In the genomic region with DNA sequence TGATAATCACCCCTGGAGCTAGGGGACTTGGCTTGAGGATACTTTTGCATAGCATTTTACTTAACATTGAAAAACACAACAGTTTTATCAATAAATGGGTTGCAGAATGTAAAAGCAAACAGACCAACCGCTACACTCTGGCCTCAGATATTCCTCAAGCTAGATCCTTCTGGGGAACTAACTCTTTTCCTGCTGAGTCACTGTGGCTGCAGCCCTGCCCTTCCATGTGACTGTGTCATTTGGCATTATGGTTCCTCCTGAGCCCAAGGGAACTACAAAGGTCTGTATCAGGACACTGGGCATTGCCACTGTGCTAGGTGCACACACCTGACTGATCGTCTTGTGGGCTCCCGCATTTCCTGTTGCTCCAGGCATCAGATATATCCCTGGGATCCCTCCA, we compare ENCODE assay signal across 10 cellular contexts. TPM values are rescaled to one million over a fixed set of nuclear protein-coding genes. Genes with fewer than 3 reads are reported as not detected.
A peak's percentile ranks its signal among the peaks of the same experiment; 100 is the strongest.
DNase-seq lines count a peak whose midpoint lies in the region; ATAC-seq and TF ChIP-seq lines count a peak whose summit lies in the region.
"Had no signal": no experiment of that assay in that cellular context is flagged by ENCODE, and none has a peak within 500 bp of the region (broad histone marks: within the 10 kb centered on the region; RNA-seq: fewer than 3 reads in every experiment).

No MANE protein-coding gene starts in this region.

- no peak for TF ChIP-seq CTCF in body of pancreas (IDR thresholded peaks at IDR 0.05)
- TF ChIP-seq CTCF in natural killer cell (IDR thresholded peaks at IDR 0.05) = no peak

- H3K27ac Mint-ChIP-seq in natural killer cell = no peak overlapping the region
- H3K27ac Mint-ChIP-seq: B cell had no signal

- H3K79me2 ChIP-seq in Karpas-422 (ENCODE audit: low read length) = no peaks in the 10 kb centered on the region

- no peak overlapping the region for H3K9ac ChIP-seq in Karpas-422 (ENCODE audit: low read length)

- H3K36me3 ChIP-seq in body of pancreas (replicated peaks in 1 of 2; ENCODE audit: insufficient read depth in 1 of 2, low read depth in 2 of 2) (no peaks in the 10 kb centered on the region), Karpas-422 (ENCODE audit: insufficient read depth, low read length) (no peaks in the 10 kb centered on the region)

- no peaks in the 10 kb centered on the region for H4K20me1 ChIP-seq in Karpas-422 (ENCODE audit: insufficient read depth, low read depth, low read length)

- in situ Hi-C loops in ACHN (cut with HindIII; ENCODE audit: low pct_ligation_motif_present, low pct_unique_long_range_greater_than_20kb, low sequenced_read_pairs) = no loop called here

- no peaks in the 10 kb centered on the region for H3K9me2 ChIP-seq in Karpas-422 (replicated peaks; ENCODE audit: insufficient read depth, low read length)

- H3K27me3 Mint-ChIP-seq in natural killer cell (ENCODE audit: low read depth in 2 of 2) = peaks cover 0 to 22% of the 10 kb centered on the region in 2 donors
- H3K27me3 Mint-ChIP-seq: B cell had no signal

- H3K4me1 ChIP-seq in body of pancreas (no peaks in the 10 kb centered on the region), Karpas-422 (ENCODE audit: low read length) (no peaks in the 10 kb centered on the region)

- H3K9me3 Mint-ChIP-seq in natural killer cell = no peaks in the 10 kb centered on the region

- DNase-seq in ACHN (peak; percentile 14), LoVo (ENCODE audit: low spot score) (peak; percentile 85), body of pancreas (peak in 3 of 4 donors; percentile 21 to 44 (median 43)), kidney glomerular epithelial cell (lab: John Stamatoyannopoulos, UW) (peak; percentile 14), natural killer cell (no peak), Karpas-422 (no peak), DMS114 treated with DMSO at 0.1 percent for 48 hours (lab: John Stamatoyannopoulos, UW; ENCODE audit: unreplicated experiment) (no peak)
- DNase-seq: activated naive CD4-positive, alpha-beta T cell treated with Interleukin-2 at 50 U/mL for 16 hours had no signal

- H3K27ac ChIP-seq in body of pancreas = no peak overlapping the region
- H3K27ac ChIP-seq in Karpas-422 (ENCODE audit: low read length) = no peak overlapping the region

- H3K4me2 ChIP-seq in Karpas-422 (ENCODE audit: low read depth, low read length, poor library complexity, severe bottlenecking) = no peak overlapping the region

- H3K4me3 Mint-ChIP-seq in natural killer cell = no peak overlapping the region
- H3K4me3 Mint-ChIP-seq: B cell had no signal

- 65 to 76% methylated on average over 3 of the region's 3 CpGs for WGBS in body of pancreas, 2 donors

- H3K4me3 ChIP-seq in body of pancreas (no peak overlapping the region), Karpas-422 (ENCODE audit: low read length) (no peak overlapping the region)

- H3K4me1 Mint-ChIP-seq in natural killer cell = no peaks in the 10 kb centered on the region
- H3K4me1 Mint-ChIP-seq: B cell had no signal

- no peak overlapping the region for H2AFZ ChIP-seq in Karpas-422 (ENCODE audit: low read length)

- H3K36me3 Mint-ChIP-seq in natural killer cell = no peaks in the 10 kb centered on the region

- TF ChIP-seq POLR2A in body of pancreas (IDR thresholded peaks at IDR 0.05) = no peak

- H3K27me3 ChIP-seq in body of pancreas = no peaks in the 10 kb centered on the region
- H3K27me3 ChIP-seq in Karpas-422 (ENCODE audit: low read length) = no peaks in the 10 kb centered on the region

- ATAC-seq in body of pancreas = no peak
- no peak for ATAC-seq in natural killer cell
- no peak for ATAC-seq in HG02885 (IDR thresholded peaks at IDR 0.05; ENCODE audit: poor library complexity, unreplicated experiment)

- H3K9me3 ChIP-seq in body of pancreas (no peaks in the 10 kb centered on the region), Karpas-422 (ENCODE audit: low read length) (no peaks in the 10 kb centered on the region)

- intact Hi-C loops in body of pancreas (cut with DNase I) = no loop called here
- intact Hi-C loops in natural killer cell (cut with micrococcal nuclease) = no loop called here

RNA-seq across cellular contexts. Expression of a gene that starts 56.6 kb away (rescaled TPM):
- total RNA-seq in body of pancreas (1 to 10 TPM; 1.6 to 2.6 TPM), natural killer cell (1 to 10 TPM; 2.4 to 5.6 (median 3.8) TPM)
- 6.1 and 7.9 TPM in 2 replicates for total RNA-seq in Karpas-422 (2014; rRNA removed; shearing (Covaris generic); ENCODE audit: low replicate concordance)

Comparison
In these comparisons a context has a peak if more than half of its experiments do, and no peak if none do; other contexts are left out.
1. DNase-seq: peak in ACHN (single experiment), LoVo (single experiment), body of pancreas (3 of 4) and kidney glomerular epithelial cell (single experiment); none in natural killer cell (single experiment), Karpas-422 (single experiment) and DMS114 treated with DMSO at 0.1 percent for 48 hours (single experiment).